Comparison of ENCODE assay signal across 8 cellular contexts in the genomic region with DNA sequence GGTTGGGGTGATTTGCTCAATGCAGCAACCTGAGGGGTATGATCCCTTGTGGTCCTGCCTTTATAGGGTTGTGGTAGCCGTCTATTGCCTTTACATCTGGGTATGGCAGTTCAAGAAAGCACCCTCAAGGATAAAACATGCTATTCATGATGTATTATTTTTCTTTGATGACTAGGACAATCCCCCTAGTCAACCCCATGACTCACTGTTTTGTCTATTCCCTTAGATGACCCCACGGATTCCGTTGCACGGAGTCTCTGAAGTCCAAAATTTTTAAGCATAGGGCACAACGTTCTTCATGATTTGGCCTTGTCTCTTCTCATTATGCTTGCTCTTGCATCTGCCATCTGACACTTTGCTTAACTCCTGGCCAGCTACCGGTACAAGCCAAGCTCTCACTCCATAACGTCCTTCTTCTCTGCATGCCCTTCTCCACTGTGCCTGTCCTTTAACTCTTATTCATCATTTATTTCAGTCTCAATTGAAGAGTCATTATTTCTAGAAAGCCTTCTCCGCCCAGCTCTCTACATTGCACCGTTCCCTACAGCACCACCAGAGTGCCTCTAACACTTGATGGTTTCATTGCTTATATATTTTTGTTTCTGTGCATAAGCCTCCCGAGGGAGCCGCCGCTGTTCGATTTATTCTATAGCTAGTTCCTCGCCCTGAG. TPM values are rescaled to one million over a fixed set of nuclear protein-coding genes. Genes with fewer than 3 reads are reported as not detected.
DNase-seq lines count a peak whose midpoint lies in the region; ATAC-seq, FAIRE-seq and TF ChIP-seq lines count a peak whose summit lies in the region.

No MANE protein-coding gene starts in this region.

- H3K27ac Mint-ChIP-seq in endodermal cell = no peak overlapping the region

- CTCF ChIA-PET in PC-3 (lab: Charles Lee) = no interaction called here

- H3K36me3 ChIP-seq in PC-3 (ENCODE audit: low read depth, low read length) = no peaks in the 10 kb centered on the region
- no peaks in the 10 kb centered on the region for H3K36me3 ChIP-seq in endodermal cell (ENCODE audit: control insufficient read depth, insufficient read depth, low read length)
- no peaks in the 10 kb centered on the region for H3K36me3 ChIP-seq in pancreas

- DNase-seq in EL = peak; percentile 71
- DNase-seq in PC-3 = no peak
- DNase-seq in endodermal cell = no peak
- DNase-seq in pancreas = no peak
- no peak for DNase-seq in CD1c-positive myeloid dendritic cell (ENCODE audit: extremely low spot score)
- DNase-seq in cerebellar nuclear complex (lab: John Stamatoyannopoulos, UW) = no peak
- no peak for DNase-seq in NCI-H1092 (lab: John Stamatoyannopoulos, UW)
- no peak for DNase-seq in SK-N-DZ (ENCODE audit: low spot score)

- TF ChIP-seq CTCF in PC-3 (conservative IDR thresholded peaks at IDR 0.05; ENCODE audit: low read depth, low read length) (0 out of 2 replicates have a peak, but pooled peaks have one; percentile 17), endodermal cell (conservative IDR thresholded peaks at IDR 0.05) (no peak), pancreas (IDR thresholded peaks at IDR 0.05) (no peak)

- H3K27ac ChIP-seq in PC-3 (ENCODE audit: low read length) (peak overlapping the region; percentile 73), endodermal cell (ENCODE audit: low read depth, low read length) (no peak overlapping the region), pancreas (peak overlapping the region; percentile 53 to 95 (median 76))

- peak overlapping the region; percentile 93 for H3K4me2 ChIP-seq in PC-3 (ENCODE audit: low read length)

- H3K9me3 ChIP-seq in PC-3 (ENCODE audit: low read length) (no peaks in the 10 kb centered on the region), endodermal cell (ENCODE audit: control insufficient read depth, low read length) (no peaks in the 10 kb centered on the region), pancreas (no peaks in the 10 kb centered on the region)

- H3K27me3 ChIP-seq in PC-3 (ENCODE audit: low read length) = no peaks in the 10 kb centered on the region
- peaks cover 9% of the 10 kb centered on the region for H3K27me3 ChIP-seq in endodermal cell (ENCODE audit: control insufficient read depth, insufficient read depth, low read length, poor library complexity, severe bottlenecking)
- no peaks in the 10 kb centered on the region for H3K27me3 ChIP-seq in pancreas

- H3K27me3 Mint-ChIP-seq in endodermal cell (ENCODE audit: insufficient read depth) = peaks cover 13% of the 10 kb centered on the region

- H3K4me1 Mint-ChIP-seq in endodermal cell = peaks cover 10% of the 10 kb centered on the region

- 0 out of 2 replicates have a peak, but pooled peaks cover 3% of the 10 kb centered on the region for H4K20me1 ChIP-seq in PC-3 (ENCODE audit: low read length)

- 83 to 88% methylated on average over 14 of the region's 14 CpGs for WGBS in endodermal cell (ENCODE audit: insufficient coverage in 1 of 2, insufficient read length in 1 of 2), 2 experiments
- 73 to 75% methylated on average over 14 of the region's 14 CpGs for WGBS in pancreas, 2 donors

- no peak for FAIRE-seq in pancreas (lab: Jason Lieb, UNC)

- no peaks in the 10 kb centered on the region for H3K9me3 Mint-ChIP-seq in endodermal cell

- H3K9me2 ChIP-seq in PC-3 (replicated peaks; ENCODE audit: low read length) = no peaks in the 10 kb centered on the region

- H3F3A ChIP-seq in PC-3 (ENCODE audit: low read length, unreplicated experiment) = no peaks in the 10 kb centered on the region

- peaks cover 38% of the 10 kb centered on the region for H3K4me1 ChIP-seq in PC-3 (ENCODE audit: insufficient read depth, low read length)
- no peaks in the 10 kb centered on the region for H3K4me1 ChIP-seq in endodermal cell (ENCODE audit: control insufficient read depth, insufficient read depth, low read length)
- peaks cover 0 to 13% (median 0%) of the 10 kb centered on the region in 3 donors for H3K4me1 ChIP-seq in pancreas

- H2AFZ ChIP-seq in PC-3 (ENCODE audit: low read length) = peak overlapping the region; percentile 92

- H3K9ac ChIP-seq in PC-3 (ENCODE audit: low read length) (0 out of 2 replicates have a peak overlapping the region, but pooled peaks have one; percentile 71), endodermal cell (ENCODE audit: extremely low read depth, low read length, poor library complexity, severe bottlenecking) (no peak overlapping the region)

- H3K79me2 ChIP-seq in PC-3 (ENCODE audit: low read length) = peaks cover 30% of the 10 kb centered on the region

- H3K4me3 Mint-ChIP-seq in endodermal cell = peak overlapping the region; percentile 89

- H3K4me3 ChIP-seq in PC-3 (ENCODE audit: low read length) = peak overlapping the region; percentile 67
- peak overlapping the region; percentile 97 for H3K4me3 ChIP-seq in endodermal cell (ENCODE audit: low read length)
- H3K4me3 ChIP-seq in pancreas = peak overlapping the region in 2 of 4 donors; percentile 63 to 70

- no peaks in the 10 kb centered on the region for H3K36me3 Mint-ChIP-seq in endodermal cell (ENCODE audit: low read depth)

- ATAC-seq in PC-3 (no peak), pancreas (peak in 1 of 4 donors; percentile 3)

- POLR2A ChIA-PET in PC-3 (lab: Charles Lee; ENCODE audit: unreplicated experiment) = interaction anchor here (0.7 kb wide), 1 partner anchor 161 kb away, joined by 6 read pairs; no protein-coding TSS in a partner anchor

- intact Hi-C loops in PC-3 (cut with micrococcal nuclease) (loop anchor here (2.0 kb wide), 1 partner anchor 15 kb away; no protein-coding TSS in a partner anchor), pancreas (cut with DNase I) (no loop called here)

- BruUV-seq in PC-3 (replicated peaks; lab: Mats Ljungman, UMichigan) = no TSS peak

RNA-seq across cellular contexts. Expression of a gene that starts 0.8 kb away (rescaled TPM):
- total RNA-seq in PC-3 (2014; rRNA removed) (0.63 and 1.3 TPM in 2 replicates), endodermal cell (1 to 10 TPM; 6.1 to 7.5 TPM), pancreas (1 to 10 TPM; 1.9 to 6.2 (median 3.3) TPM)
- polyA plus RNA-seq in endodermal cell (2013, experiment 1 of 2) = 12.1 TPM
- 11.1 TPM for polyA plus RNA-seq in endodermal cell (2013, experiment 2 of 2)
- 1 to 10 TPM; 2.0 to 3.3 TPM for polyA plus RNA-seq in pancreas
- 1.8 and 2.6 TPM in 2 replicates for polyA plus RNA-seq in SK-N-DZ (2014; cell fraction: cytosol; rRNA removed)
- 1.4 and 3.2 TPM in 2 replicates for polyA plus RNA-seq in SK-N-DZ (2014; cell fraction: nucleus; rRNA removed)
